ENCODE assay signal across 15 cellular contexts in genomic region chr9:83280259-83280658, GRCh38.
DNase-seq lines count a peak whose midpoint lies in the region; ATAC-seq and TF ChIP-seq lines count a peak whose summit lies in the region.
"Had no signal": no experiment of that assay in that cellular context is flagged by ENCODE, and none has a peak within 500 bp of the region (broad histone marks: within the 10 kb centered on the region; RNA-seq: fewer than 3 reads in every experiment).

No MANE protein-coding gene starts in this region.

- peak; percentile 85 to 94 for ATAC-seq in gastrocnemius medialis

- TF ChIP-seq POLR2A in gastrocnemius medialis (IDR thresholded peaks at IDR 0.05) = no peak

- in situ Hi-C loops in gastrocnemius medialis (cut with MboI; ENCODE audit: low sequenced_read_pairs in 4 of 4) = no loop called here

- H3K4me1 ChIP-seq in gastrocnemius medialis = peaks cover 14 to 28% of the 10 kb centered on the region in 2 donors

- no peaks in the 10 kb centered on the region for H3K36me3 ChIP-seq in gastrocnemius medialis
- H3K36me3 ChIP-seq: pancreas had no signal

- TF ChIP-seq CTCF in gastrocnemius medialis (IDR thresholded peaks at IDR 0.05 in 4 of 5, conservative IDR thresholded peaks at IDR 0.05 in 1 of 5) = no peak

- peak overlapping the region in 3 of 4 donors; percentile 50 to 80 (median 74) for H3K27ac ChIP-seq in gastrocnemius medialis
- H3K27ac ChIP-seq: RWPE1 had no signal

- H3K9me3 ChIP-seq in gastrocnemius medialis = no peaks in the 10 kb centered on the region
- H3K9me3 ChIP-seq: pancreas, spleen had no signal

- H3K27me3 ChIP-seq in gastrocnemius medialis = no peaks in the 10 kb centered on the region
- H3K27me3 ChIP-seq: pancreas, spleen had no signal

- no peak overlapping the region for H3K4me3 ChIP-seq in gastrocnemius medialis
- H3K4me3 ChIP-seq: pancreas, spleen had no signal

- peak; percentile 45 for DNase-seq in GM04503 (ENCODE audit: low read depth)
- peak; percentile 87 for DNase-seq in M059J (ENCODE audit: low read depth)
- peak; percentile 11 for DNase-seq in dermis blood vessel endothelial cell
- DNase-seq in gastrocnemius medialis = peak; percentile 59 to 65
- no peak for DNase-seq in NCI-H345 treated with DMSO at 0.1 percent for 48 hours (lab: John Stamatoyannopoulos, UW; ENCODE audit: unreplicated experiment)
- no peak for DNase-seq in GM19238 (ENCODE audit: insufficient read length, low spot score)
- DNase-seq in Ammon's horn (ENCODE audit: low spot score) = no peak
- DNase-seq: activated CD4-positive, alpha-beta T cell treated with anti-CD3 and anti-CD28 coated beads for 4 hours; activated T-cell treated with anti-CD3 and anti-CD28 coated beads for 4 hours; kidney; midbrain; NCI-H2107; spleen had no signal

- intact Hi-C loops in gastrocnemius medialis (cut with DNase I; ENCODE audit: low total_unique reads) = no loop called here

Comparison
In these comparisons a context has a peak if more than half of its experiments do, and no peak if none do; other contexts are left out.
1. DNase-seq: peak in GM04503 (single experiment), M059J (single experiment), dermis blood vessel endothelial cell (single experiment) and gastrocnemius medialis (2 of 2); none in NCI-H345 treated with DMSO at 0.1 percent for 48 hours (single experiment), GM19238 (single experiment) and Ammon's horn (single experiment).